In genomic region chr7:147423875-147424274, GRCh38 we compare ENCODE assay signal across 25 cellular contexts.
"Had no signal": no experiment of that assay in that cellular context is flagged by ENCODE, and none has a peak within 500 bp of the region (broad histone marks: within the 10 kb centered on the region; RNA-seq: fewer than 3 reads in every experiment).

No MANE protein-coding gene starts in this region.

- ATAC-seq: left colon; left lung; lower lobe of right lung; mucosa of descending colon; naive thymus-derived CD4-positive, alpha-beta T cell; natural killer cell treated with Interleukin-12 subunit alpha and Interleukin-12 subunit beta and Interleukin-15 and Interleukin-18, amount 100 ng/mL, for 72 hours; right lobe of liver; stimulated activated memory B cell treated with anti-CD40 and anti-IgM and Interleukin-4, amounts not matched to agents 10 μg/mL and 1 μg/mL and 100 μg/mL, for 72 hours; stimulated activated naive CD8-positive, alpha-beta T cell treated with anti-CD3 and anti-CD28 coated beads, Interleukin-15, amount 100 ng/mL, for 72 hours had no signal

- H3K27me3 Mint-ChIP-seq: naive thymus-derived CD4-positive, alpha-beta T cell; natural killer cell treated with Interleukin-12 subunit alpha and Interleukin-12 subunit beta and Interleukin-15 and Interleukin-18, amount 100 ng/mL, for 72 hours; progenitor cell of endocrine pancreas; stimulated activated memory B cell treated with anti-CD40 and anti-IgM and Interleukin-4, amounts not matched to agents 10 μg/mL and 1 μg/mL and 100 μg/mL, for 72 hours; stimulated activated naive CD8-positive, alpha-beta T cell treated with anti-CD3 and anti-CD28 coated beads, Interleukin-15, amount 100 ng/mL, for 72 hours had no signal

- H3K27me3 ChIP-seq: left lung, ovary, right atrium auricular region, right lobe of liver, transverse colon, upper lobe of left lung, vagina had no signal

- H3K4me1 ChIP-seq: left lung, lower lobe of right lung, right atrium auricular region, right lobe of liver, transverse colon, upper lobe of left lung, vagina had no signal

- H3K4me3 ChIP-seq: left lung, lower lobe of right lung, mucosa of descending colon, ovary, right atrium auricular region, right lobe of liver, smooth muscle cell, transverse colon, upper lobe of left lung, vagina had no signal

- H3K27ac ChIP-seq: left lung, lower lobe of right lung, ovary, right atrium auricular region, right lobe of liver, transverse colon, upper lobe of left lung, vagina had no signal

- H3K4me1 Mint-ChIP-seq: naive thymus-derived CD4-positive, alpha-beta T cell; stimulated activated memory B cell treated with anti-CD40 and anti-IgM and Interleukin-4, amounts not matched to agents 10 μg/mL and 1 μg/mL and 100 μg/mL, for 72 hours; stimulated activated naive CD8-positive, alpha-beta T cell treated with anti-CD3 and anti-CD28 coated beads, Interleukin-15, amount 100 ng/mL, for 72 hours had no signal

- H3K4me3 Mint-ChIP-seq: naive thymus-derived CD4-positive, alpha-beta T cell; natural killer cell treated with Interleukin-12 subunit alpha and Interleukin-12 subunit beta and Interleukin-15 and Interleukin-18, amount 100 ng/mL, for 72 hours; stimulated activated memory B cell treated with anti-CD40 and anti-IgM and Interleukin-4, amounts not matched to agents 10 μg/mL and 1 μg/mL and 100 μg/mL, for 72 hours; stimulated activated naive CD8-positive, alpha-beta T cell treated with anti-CD3 and anti-CD28 coated beads, Interleukin-15, amount 100 ng/mL, for 72 hours had no signal

- DNase-seq: hypothalamus; left colon; left lung; lower lobe of right lung; mammary epithelial cell; midbrain; mucosa of descending colon; naive thymus-derived CD4-positive, alpha-beta T cell; ovary; right lobe of liver; stimulated activated CD4-positive, alpha-beta T cell treated with anti-CD3 and anti-CD28 coated beads, Interleukin-1b, Interleukin-23, amount 100 ng/mL, for 48 hours; stimulated activated CD4-positive, alpha-beta T cell treated with anti-CD3 and anti-CD28 coated beads, Interleukin-2, amount 100 ng/mL, for 48 hours; stimulated activated CD4-positive, alpha-beta T cell treated with anti-CD3 and anti-CD28 coated beads, Interleukin-4, amount 100 ng/mL, for 4 hours; stimulated activated CD8-positive, alpha-beta memory T cell treated with anti-CD3 and anti-CD28 coated beads, Interleukin-4, amount 100 ng/mL, for 48 hours; stimulated activated naive CD4-positive, alpha-beta T cell treated with Interleukin-2 at 50 U/mL for 16 hours; stimulated activated naive CD8-positive, alpha-beta T cell treated with anti-CD3 and anti-CD28 coated beads, Interleukin-15, amount 100 ng/mL, for 72 hours; substantia nigra; transverse colon; upper lobe of left lung had no signal

- H3K27ac Mint-ChIP-seq: naive thymus-derived CD4-positive, alpha-beta T cell; natural killer cell treated with Interleukin-12 subunit alpha and Interleukin-12 subunit beta and Interleukin-15 and Interleukin-18, amount 100 ng/mL, for 72 hours; progenitor cell of endocrine pancreas; stimulated activated memory B cell treated with anti-CD40 and anti-IgM and Interleukin-4, amounts not matched to agents 10 μg/mL and 1 μg/mL and 100 μg/mL, for 72 hours; stimulated activated naive CD8-positive, alpha-beta T cell treated with anti-CD3 and anti-CD28 coated beads, Interleukin-15, amount 100 ng/mL, for 72 hours had no signal

- H3K9me3 ChIP-seq: left lung, lower lobe of right lung, ovary, right lobe of liver, transverse colon, upper lobe of left lung, vagina had no signal

- H3K36me3 Mint-ChIP-seq: naive thymus-derived CD4-positive, alpha-beta T cell; natural killer cell treated with Interleukin-12 subunit alpha and Interleukin-12 subunit beta and Interleukin-15 and Interleukin-18, amount 100 ng/mL, for 72 hours; stimulated activated memory B cell treated with anti-CD40 and anti-IgM and Interleukin-4, amounts not matched to agents 10 μg/mL and 1 μg/mL and 100 μg/mL, for 72 hours had no signal

- H3K36me3 ChIP-seq: left lung, lower lobe of right lung, ovary, right atrium auricular region, right lobe of liver, transverse colon, upper lobe of left lung, vagina had no signal

- H3K4me2 ChIP-seq: smooth muscle cell had no signal
